In the genomic region with DNA sequence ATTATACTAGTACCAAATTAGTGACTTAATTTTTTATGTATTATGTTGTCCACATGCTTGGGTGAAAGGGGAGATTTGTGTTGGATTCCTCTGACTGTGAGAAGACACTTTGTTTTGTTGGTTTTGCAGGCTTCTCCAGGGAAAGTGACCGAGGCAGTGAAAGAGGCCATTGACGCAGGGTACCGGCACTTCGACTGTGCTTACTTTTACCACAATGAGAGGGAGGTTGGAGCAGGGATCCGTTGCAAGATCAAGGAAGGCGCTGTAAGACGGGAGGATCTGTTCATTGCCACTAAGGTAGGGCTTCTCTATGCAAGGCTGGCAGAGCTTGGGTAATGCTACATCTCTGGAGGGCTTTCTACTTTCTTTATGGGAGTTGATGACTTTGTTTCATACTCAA, we compare ENCODE assay signal across 18 cellular contexts. TPM values are rescaled to one million over a fixed set of nuclear protein-coding genes. Genes with fewer than 3 reads are reported as not detected.
DNase-seq lines count a peak whose midpoint lies in the region; ATAC-seq and TF ChIP-seq lines count a peak whose summit lies in the region.
"Had no signal": no experiment of that assay in that cellular context is flagged by ENCODE, and none has a peak within 500 bp of the region (broad histone marks: within the 10 kb centered on the region; RNA-seq: fewer than 3 reads in every experiment).

No MANE protein-coding gene starts in this region.

- no peak for ATAC-seq in HG02571 (IDR thresholded peaks at IDR 0.05; ENCODE audit: unreplicated experiment)
- ATAC-seq in GM18868 (IDR thresholded peaks at IDR 0.05; ENCODE audit: unreplicated experiment): no peak
- ATAC-seq: CD8-positive, alpha-beta T cell; HCT116 had no signal

- H3K4me1 Mint-ChIP-seq in Caco-2 (ENCODE audit: low read depth, unreplicated experiment) (peaks cover 12% of the 10 kb centered on the region), osteocyte (ENCODE audit: unreplicated experiment) (peaks cover 16% of the 10 kb centered on the region)

- H3K27ac Mint-ChIP-seq in Caco-2 (ENCODE audit: unreplicated experiment) (peak overlapping the region; percentile 9), osteocyte (ENCODE audit: unreplicated experiment) (no peak overlapping the region)
- H3K27ac Mint-ChIP-seq: CD8-positive, alpha-beta T cell; H9 had no signal

- no peak overlapping the region for H3K4me3 ChIP-seq in Caco-2 (ENCODE audit: low read depth, low read length)
- H3K4me3 ChIP-seq: GM23248 had no signal

- H3K27me3 Mint-ChIP-seq in Caco-2 (ENCODE audit: insufficient read depth, unreplicated experiment) (no peaks in the 10 kb centered on the region), osteocyte (ENCODE audit: unreplicated experiment) (peaks cover 9% of the 10 kb centered on the region)

- H3K9me3 Mint-ChIP-seq in Caco-2 (ENCODE audit: unreplicated experiment) (no peaks in the 10 kb centered on the region), osteocyte (ENCODE audit: unreplicated experiment) (no peaks in the 10 kb centered on the region)
- H3K9me3 Mint-ChIP-seq: CD8-positive, alpha-beta T cell had no signal

- no peak for DNase-seq in Caco-2
- DNase-seq in foreskin melanocyte: peak; percentile 38
- peak; percentile 34 for DNase-seq in osteocyte (ENCODE audit: extremely low spot score, unreplicated experiment)
- DNase-seq in H4 (ENCODE audit: low spot score): no peak
- no peak for DNase-seq in NCI-H510A (lab: John Stamatoyannopoulos, UW)
- DNase-seq: C1 segment of cervical spinal cord; Calu3; CD8-positive, alpha-beta T cell; DMS53; DMS79 treated with DMSO at 0.1 percent for 48 hours; GF-D8; GM23248; H9 had no signal

- no peaks in the 10 kb centered on the region for H3K9me3 ChIP-seq in Caco-2

- H3K27me3 ChIP-seq in Caco-2 (replicated peaks; ENCODE audit: control insufficient read depth, insufficient read depth, low read length): no peaks in the 10 kb centered on the region

- no peak overlapping the region for H3K4me3 Mint-ChIP-seq in Caco-2 (ENCODE audit: unreplicated experiment)
- H3K4me3 Mint-ChIP-seq in osteocyte (ENCODE audit: unreplicated experiment): no peak overlapping the region
- H3K4me3 Mint-ChIP-seq: CD8-positive, alpha-beta T cell; H9 had no signal

- TF ChIP-seq CTCF in Caco-2 (IDR thresholded peaks at IDR 0.05; ENCODE audit: insufficient read depth in 1 of 2, low read depth in 1 of 2, low read length in 1 of 2, severe bottlenecking in 1 of 2, unreplicated experiment in 1 of 2) (no peak), osteocyte (IDR thresholded peaks at IDR 0.05) (no peak)

- intact Hi-C loops in Caco-2 (cut with micrococcal nuclease; ENCODE audit: unreplicated experiment): no loop called here

- POLR2A ChIA-PET in Caco-2 (lab: Charles Lee): no interaction called here

- H3K4me1 ChIP-seq in Caco-2: peaks cover 16% of the 10 kb centered on the region

- H3K36me3 Mint-ChIP-seq in Caco-2 (ENCODE audit: insufficient read depth, unreplicated experiment) (peaks cover 51% of the 10 kb centered on the region), osteocyte (ENCODE audit: unreplicated experiment) (peaks cover 2% of the 10 kb centered on the region)
- H3K36me3 Mint-ChIP-seq: CD8-positive, alpha-beta T cell had no signal

- CTCF ChIA-PET in Caco-2 (lab: Charles Lee): no interaction called here

- no TSS peak for BruUV-seq in Caco-2 (replicated peaks; lab: Mats Ljungman, UMichigan)

- H3K36me3 ChIP-seq in Caco-2 (ENCODE audit: control insufficient read depth, insufficient read depth, low read length): peaks cover 11% of the 10 kb centered on the region

RNA-seq across cellular contexts. Expression of a gene that starts 4.5 kb away (rescaled TPM):
- 68.3 and 68.5 TPM in 2 replicates for total RNA-seq in Caco-2 (2022)
- total RNA-seq in osteocyte: 1.7 and 2.5 TPM in 2 replicates
- total RNA-seq in H4 (2014; rRNA removed; shearing (Covaris generic)): not detected in 2 replicates
- total RNA-seq: A172, Daoy had no signal

Comparison
In these comparisons a context has a peak if more than half of its experiments do, and no peak if none do; other contexts are left out.
1. DNase-seq: peak in foreskin melanocyte (single experiment) and osteocyte (single experiment); none in Caco-2 (0 of 2), H4 (single experiment) and NCI-H510A (single experiment).
2. RNA of a gene that starts 4.5 kb away (total RNA-seq): 68.3 to 68.5 TPM in Caco-2; 1.7 to 2.5 TPM in osteocyte and not detected in H4; every median in the first group is over 10 times any median in the second.